In genomic region chr16:63410594-63410993, GRCh38 we compare ENCODE assay signal across 27 cellular contexts.
"Had no signal": no experiment of that assay in that cellular context is flagged by ENCODE, and none has a peak within 500 bp of the region (broad histone marks: within the 10 kb centered on the region; RNA-seq: fewer than 3 reads in every experiment).

No MANE protein-coding gene starts in this region.

- H3K36me3 ChIP-seq: colonic mucosa, esophagus muscularis mucosa, esophagus squamous epithelium, gastrocnemius medialis, gastroesophageal sphincter, heart left ventricle, heart right ventricle had no signal

- H3K79me2 ChIP-seq: hepatocyte had no signal

- H3K4me1 ChIP-seq: colonic mucosa, esophagus muscularis mucosa, esophagus squamous epithelium, foreskin keratinocyte, gastrocnemius medialis, gastroesophageal sphincter, heart left ventricle had no signal

- H3K4me1 Mint-ChIP-seq: endodermal cell had no signal

- H3K27me3 Mint-ChIP-seq: dendritic cell treated with granulocyte-macrophage colony-stimulating factor and Interleukin-4, amounts not matched to agents 40 ng/mL and 50 ng/mL, for 4 days; effector memory CD8-positive, alpha-beta T cell had no signal

- H3K9me3 ChIP-seq: colonic mucosa, esophagus squamous epithelium, gastrocnemius medialis had no signal

- H2AFZ ChIP-seq: hepatocyte had no signal

- H3K27ac ChIP-seq: colonic mucosa, coronary artery, dorsolateral prefrontal cortex, epithelial cell of prostate, esophagus muscularis mucosa, esophagus squamous epithelium, foreskin keratinocyte, gastrocnemius medialis, gastroesophageal sphincter, heart left ventricle, heart right ventricle, hepatocyte had no signal

- H3K4me3 ChIP-seq: colonic mucosa, coronary artery, dorsolateral prefrontal cortex, esophagus muscularis mucosa, esophagus squamous epithelium, gastrocnemius medialis, gastroesophageal sphincter, heart left ventricle, heart right ventricle, hepatocyte had no signal

- H3K27ac Mint-ChIP-seq: dendritic cell treated with granulocyte-macrophage colony-stimulating factor and Interleukin-4, amounts not matched to agents 40 ng/mL and 50 ng/mL, for 4 days; effector memory CD8-positive, alpha-beta T cell; endodermal cell had no signal

- H3K4me3 Mint-ChIP-seq: dendritic cell treated with granulocyte-macrophage colony-stimulating factor and Interleukin-4, amounts not matched to agents 40 ng/mL and 50 ng/mL, for 4 days; effector memory CD8-positive, alpha-beta T cell; endodermal cell had no signal

- H3K27me3 ChIP-seq: colonic mucosa, dorsolateral prefrontal cortex, esophagus muscularis mucosa, esophagus squamous epithelium, foreskin keratinocyte, gastrocnemius medialis, gastroesophageal sphincter, heart left ventricle, heart right ventricle, hepatocyte had no signal

- FAIRE-seq: endothelial cell of umbilical vein had no signal

- ATAC-seq: effector memory CD8-positive, alpha-beta T cell; esophagus mucosa; foreskin keratinocyte; gastrocnemius medialis; gastroesophageal sphincter; heart left ventricle; heart right ventricle had no signal

- DNase-seq: colonic mucosa; cortex of kidney; dermis blood vessel endothelial cell; dorsolateral prefrontal cortex; effector CD4-positive, alpha-beta T cell; effector CD8-positive, alpha-beta T cell; effector memory CD4-positive, alpha-beta T cell; effector memory CD8-positive, alpha-beta T cell; endodermal cell; erythroblast; esophagus squamous epithelium; foreskin fibroblast; foreskin keratinocyte; foreskin melanocyte; gastrocnemius medialis; glutamatergic neuron; head of caudate nucleus; heart left ventricle; heart right ventricle had no signal

- H3K4me2 ChIP-seq: hepatocyte had no signal
